ENCODE assay signal across 20 cellular contexts in the genomic region with DNA sequence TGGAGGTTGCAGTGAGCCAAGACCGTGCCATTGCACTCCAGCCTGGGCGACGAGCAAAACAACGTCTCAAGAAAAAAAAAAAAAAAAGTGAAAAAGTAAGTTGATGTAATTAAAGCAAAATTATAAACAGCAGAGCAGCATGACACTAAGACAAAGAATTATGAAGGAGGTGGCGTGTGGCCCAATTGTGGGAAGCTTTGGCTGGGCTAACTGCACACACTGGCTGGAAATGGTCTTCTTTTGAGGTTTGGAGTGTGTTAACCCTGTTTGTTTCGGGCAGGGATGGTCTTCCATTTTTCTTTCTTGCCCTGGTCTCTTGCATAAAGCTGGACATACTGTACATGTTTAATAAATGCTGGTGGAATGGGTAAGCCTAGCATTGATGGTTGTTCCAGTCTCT.
"Had no signal": no experiment of that assay in that cellular context is flagged by ENCODE, and none has a peak within 500 bp of the region (broad histone marks: within the 10 kb centered on the region; RNA-seq: fewer than 3 reads in every experiment).

No MANE protein-coding gene starts in this region.

- H3K36me3 Mint-ChIP-seq: activated naive CD4-positive, alpha-beta T cell treated with anti-CD3 and anti-CD28 coated beads, Interleukin-2, amount 50 U/mL, for 72 hours; mesothelial cell of epicardium; stimulated activated effector memory CD8-positive, alpha-beta T cell treated with anti-CD3 and anti-CD28 coated beads, Interleukin-12 subunit alpha, Interleukin-12 subunit beta, amount 100 ng/mL, for 72 hours had no signal

- H3K9me3 Mint-ChIP-seq: activated naive CD4-positive, alpha-beta T cell treated with anti-CD3 and anti-CD28 coated beads, Interleukin-2, amount 50 U/mL, for 72 hours; activated T-helper 1 cell treated with anti-CD3 and anti-CD28 coated beads, Interleukin-12 subunit alpha, Interleukin-12 subunit beta, Interleukin-2, Interleukin-4 antibody, amounts not matched to agents 30 ng/mL and 10 ng/mL and 1 ng/mL, durations not matched to agents 14 hours and 24 hours and 36 hours; mesothelial cell of epicardium; neural crest cell; stimulated activated effector memory CD8-positive, alpha-beta T cell treated with anti-CD3 and anti-CD28 coated beads, Interleukin-12 subunit alpha, Interleukin-12 subunit beta, amount 100 ng/mL, for 72 hours; T-helper 2 cell treated with Interferon-gamma antibody and Interleukin-4, amounts not matched to agents 5 μg/mL and 100 μg/mL, for 36 hours had no signal

- H3K27ac Mint-ChIP-seq: activated CD4-positive, alpha-beta T cell treated with anti-CD3 and anti-CD28 coated beads for 36 hours; activated naive CD4-positive, alpha-beta T cell treated with anti-CD3 and anti-CD28 coated beads, Interleukin-2, amount 50 U/mL, for 72 hours; activated T-helper 1 cell treated with anti-CD3 and anti-CD28 coated beads, Interleukin-12 subunit alpha, Interleukin-12 subunit beta, Interleukin-2, Interleukin-4 antibody, amounts not matched to agents 30 ng/mL and 10 ng/mL and 1 ng/mL, durations not matched to agents 14 hours and 24 hours and 36 hours; mesothelial cell of epicardium; stimulated activated effector memory CD8-positive, alpha-beta T cell treated with anti-CD3 and anti-CD28 coated beads, Interleukin-12 subunit alpha, Interleukin-12 subunit beta, amount 100 ng/mL, for 72 hours; T-helper 2 cell treated with Interferon-gamma antibody and Interleukin-4, amounts not matched to agents 5 μg/mL and 100 μg/mL, for 36 hours had no signal

- H3K4me3 ChIP-seq: adrenal gland, cardiac muscle cell, esophagus squamous epithelium, lower lobe of right lung, right lobe of liver had no signal

- H3K36me3 ChIP-seq: adrenal gland, cardiac muscle cell, esophagus squamous epithelium, lower lobe of right lung, right lobe of liver had no signal

- H3K27ac ChIP-seq: adrenal gland, cardiac muscle cell, esophagus squamous epithelium, lower lobe of right lung, right lobe of liver had no signal

- H3K4me3 Mint-ChIP-seq: activated CD4-positive, alpha-beta T cell treated with anti-CD3 and anti-CD28 coated beads for 36 hours; activated T-helper 1 cell treated with anti-CD3 and anti-CD28 coated beads, Interleukin-12 subunit alpha, Interleukin-12 subunit beta, Interleukin-2, Interleukin-4 antibody, amounts not matched to agents 30 ng/mL and 10 ng/mL and 1 ng/mL, durations not matched to agents 14 hours and 24 hours and 36 hours; mesothelial cell of epicardium; stimulated activated effector memory CD8-positive, alpha-beta T cell treated with anti-CD3 and anti-CD28 coated beads, Interleukin-12 subunit alpha, Interleukin-12 subunit beta, amount 100 ng/mL, for 72 hours; T-helper 2 cell treated with Interferon-gamma antibody and Interleukin-4, amounts not matched to agents 5 μg/mL and 100 μg/mL, for 36 hours had no signal

- H3K9me3 ChIP-seq: adrenal gland, esophagus squamous epithelium, lower lobe of right lung, right lobe of liver had no signal

- DNase-seq: activated CD4-positive, alpha-beta T cell treated with anti-CD3 and anti-CD28 coated beads for 36 hours; activated CD4-positive, alpha-beta T cell treated with anti-CD3 and anti-CD28 coated beads, Interleukin-2, amount 50 U/mL, for 48 hours; activated gamma-delta T cell treated with Interleukin-2 at 50 U/mL for 16 hours; activated T-cell treated with anti-CD3 and anti-CD28 coated beads for 4 hours; adrenal gland; dermis blood vessel endothelial cell; effector memory CD4-positive, alpha-beta T cell; esophagus squamous epithelium; left colon; lower lobe of right lung; right lobe of liver; small intestine; stimulated activated CD4-positive, alpha-beta T cell treated with anti-CD3 and anti-CD28 coated beads, Interleukin-4, amount 100 ng/mL, for 1 hour had no signal

- ATAC-seq: activated CD4-positive, alpha-beta T cell treated with anti-CD3 and anti-CD28 coated beads for 36 hours; activated naive CD4-positive, alpha-beta T cell treated with anti-CD3 and anti-CD28 coated beads, Interleukin-2, amount 50 U/mL, for 72 hours; left colon; lower lobe of right lung; right lobe of liver; stimulated activated effector memory CD8-positive, alpha-beta T cell treated with anti-CD3 and anti-CD28 coated beads, Interleukin-12 subunit alpha, Interleukin-12 subunit beta, amount 100 ng/mL, for 72 hours had no signal
